12 cellular contexts compared by ENCODE assay signal in the genomic region with DNA sequence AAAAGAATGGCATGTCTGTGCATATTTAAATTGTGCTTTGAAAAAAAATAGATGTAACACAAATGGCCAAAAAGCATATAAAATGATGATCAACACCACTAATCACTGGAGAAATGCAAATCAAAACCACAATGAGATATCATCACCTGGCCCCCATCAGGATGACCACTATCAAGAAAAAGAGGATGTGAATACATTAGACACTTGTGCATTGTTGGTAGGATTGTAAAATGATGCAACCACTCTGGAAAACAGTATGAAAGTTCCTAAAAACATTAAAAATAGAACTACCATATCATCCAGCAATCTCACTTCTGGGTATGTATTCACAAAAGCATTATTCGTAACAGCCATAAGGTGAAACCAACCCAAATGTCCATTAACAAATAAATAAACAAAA.
DNase-seq lines count a peak whose midpoint lies in the region; ATAC-seq and TF ChIP-seq lines count a peak whose summit lies in the region.
"Had no signal": no experiment of that assay in that cellular context is flagged by ENCODE, and none has a peak within 500 bp of the region (broad histone marks: within the 10 kb centered on the region; RNA-seq: fewer than 3 reads in every experiment).

No MANE protein-coding gene starts in this region.

- peak; percentile 65 for DNase-seq in CD1c-positive myeloid dendritic cell (ENCODE audit: extremely low spot score)
- DNase-seq in body of pancreas: no peak
- no peak for DNase-seq in natural killer cell treated with Interleukin-12 subunit alpha and Interleukin-12 subunit beta and Interleukin-15 and Interleukin-18, amount 100 ng/mL, for 72 hours (ENCODE audit: low spot score)
- DNase-seq in EL: no peak
- DNase-seq in stimulated activated CD4-positive, alpha-beta T cell treated with anti-CD3 and anti-CD28 coated beads, Interleukin-12 subunit alpha, Interleukin-12 subunit beta, amount 100 ng/mL, for 4 hours: no peak
- no peak for DNase-seq in NCI-H1694 treated with DMSO at 0.1 percent for 48 hours (lab: John Stamatoyannopoulos, UW)
- DNase-seq: Calu3, hypothalamus, SW 1271 had no signal

- H3K4me1 Mint-ChIP-seq in natural killer cell treated with Interleukin-12 subunit alpha and Interleukin-12 subunit beta and Interleukin-15 and Interleukin-18, amount 100 ng/mL, for 72 hours (ENCODE audit: low read depth in 2 of 2): peaks cover 7 to 16% of the 10 kb centered on the region in 2 donors

- 63 to 85% methylated on average over 1 of the region's 1 CpG for WGBS in body of pancreas, 2 donors

- H3K36me3 ChIP-seq in KMS-11 (ENCODE audit: insufficient read depth): no peaks in the 10 kb centered on the region
- H3K36me3 ChIP-seq in body of pancreas (replicated peaks in 1 of 2; ENCODE audit: insufficient read depth in 1 of 2, low read depth in 2 of 2): no peaks in the 10 kb centered on the region

- no peak for TF ChIP-seq CTCF in KMS-11 (conservative IDR thresholded peaks at IDR 0.05; ENCODE audit: low read depth, low read length)
- TF ChIP-seq CTCF in body of pancreas (IDR thresholded peaks at IDR 0.05): no peak

- no peak overlapping the region for H3K4me3 ChIP-seq in KMS-11 (IDR thresholded peaks at IDR 0.05; ENCODE audit: insufficient read depth, low read depth, low read length)
- H3K4me3 ChIP-seq in body of pancreas: no peak overlapping the region
- H3K4me3 ChIP-seq: suprapubic skin had no signal

- H3K4me3 Mint-ChIP-seq in natural killer cell treated with Interleukin-12 subunit alpha and Interleukin-12 subunit beta and Interleukin-15 and Interleukin-18, amount 100 ng/mL, for 72 hours: peak overlapping the region; percentile 58

- H3K27me3 ChIP-seq in KMS-11 (ENCODE audit: insufficient read depth, low read depth) (no peaks in the 10 kb centered on the region), body of pancreas (no peaks in the 10 kb centered on the region)
- H3K27me3 ChIP-seq: suprapubic skin had no signal

- H3K9me3 ChIP-seq in body of pancreas: no peaks in the 10 kb centered on the region
- H3K9me3 ChIP-seq: suprapubic skin had no signal

- H3K9me3 Mint-ChIP-seq in natural killer cell treated with Interleukin-12 subunit alpha and Interleukin-12 subunit beta and Interleukin-15 and Interleukin-18, amount 100 ng/mL, for 72 hours: no peaks in the 10 kb centered on the region

- H3K27ac ChIP-seq in KMS-11 (no peak overlapping the region; the same call in 1 of the 2 replicates), body of pancreas (peak overlapping the region in 3 of 4 donors; percentile 5 to 69 (median 31))
- H3K27ac ChIP-seq: suprapubic skin had no signal

- H3K4me1 ChIP-seq in KMS-11 (ENCODE audit: low read depth, poor library complexity, severe bottlenecking) (peaks cover 53% of the 10 kb centered on the region), body of pancreas (no peaks in the 10 kb centered on the region)

- no peaks in the 10 kb centered on the region for H3K27me3 Mint-ChIP-seq in natural killer cell treated with Interleukin-12 subunit alpha and Interleukin-12 subunit beta and Interleukin-15 and Interleukin-18, amount 100 ng/mL, for 72 hours

- no peaks in the 10 kb centered on the region for H3K79me2 ChIP-seq in KMS-11 (ENCODE audit: insufficient read depth, low read depth)

- H3K27ac Mint-ChIP-seq in natural killer cell treated with Interleukin-12 subunit alpha and Interleukin-12 subunit beta and Interleukin-15 and Interleukin-18, amount 100 ng/mL, for 72 hours: peak overlapping the region; percentile 84 to 92

- no peak overlapping the region; the same call in 1 of the 2 replicates for H3K9ac ChIP-seq in KMS-11

- ATAC-seq in body of pancreas: no peak
- no peak for ATAC-seq in natural killer cell treated with Interleukin-12 subunit alpha and Interleukin-12 subunit beta and Interleukin-15 and Interleukin-18, amount 100 ng/mL, for 72 hours
- no peak for ATAC-seq in GM21528 (IDR thresholded peaks at IDR 0.05; ENCODE audit: low FRiP score, unreplicated experiment)

- peak overlapping the region; percentile 76 for H3K4me2 ChIP-seq in KMS-11

- intact Hi-C loops in body of pancreas (cut with DNase I): no loop called here

- no peak overlapping the region for H2AFZ ChIP-seq in KMS-11 (ENCODE audit: low read depth)

- H4K20me1 ChIP-seq in KMS-11 (ENCODE audit: insufficient read depth): no peaks in the 10 kb centered on the region

- TF ChIP-seq POLR2A in body of pancreas (IDR thresholded peaks at IDR 0.05): no peak

- no peaks in the 10 kb centered on the region for H3K36me3 Mint-ChIP-seq in natural killer cell treated with Interleukin-12 subunit alpha and Interleukin-12 subunit beta and Interleukin-15 and Interleukin-18, amount 100 ng/mL, for 72 hours
